In genomic region chr16:84735846-84736586, GRCh38 we compare ENCODE assay signal across 9 cellular contexts. TPM values are rescaled to one million over a fixed set of nuclear protein-coding genes. Genes with fewer than 3 reads are reported as not detected.
A peak's percentile ranks its signal among the peaks of the same experiment; 100 is the strongest.
DNase-seq lines count a peak whose midpoint lies in the region; ATAC-seq and TF ChIP-seq lines count a peak whose summit lies in the region.
"Had no signal": no experiment of that assay in that cellular context is flagged by ENCODE, and none has a peak within 500 bp of the region (broad histone marks: within the 10 kb centered on the region; RNA-seq: fewer than 3 reads in every experiment).

No MANE protein-coding gene starts in this region.

- no peak for TF ChIP-seq POLR2A in uterus (IDR thresholded peaks at IDR 0.05)

- H3K4me3 ChIP-seq in uterus = no peak overlapping the region

- ATAC-seq in activated CD4-positive, alpha-beta T cell treated with anti-CD3 and anti-CD28 coated beads for 36 hours = peak; percentile 12

- no peaks in the 10 kb centered on the region for H3K27me3 Mint-ChIP-seq in activated CD4-positive, alpha-beta T cell treated with anti-CD3 and anti-CD28 coated beads for 36 hours
- H3K27me3 Mint-ChIP-seq in endothelial cell (ENCODE audit: unreplicated experiment) = peaks cover 2% of the 10 kb centered on the region

- peaks cover 4 to 13% of the 10 kb centered on the region in 2 donors for H3K4me1 ChIP-seq in uterus

- no peaks in the 10 kb centered on the region for H3K9me3 ChIP-seq in uterus

- no peak overlapping the region for H3K4me3 Mint-ChIP-seq in activated CD4-positive, alpha-beta T cell treated with anti-CD3 and anti-CD28 coated beads for 36 hours
- peak overlapping the region; percentile 58 for H3K4me3 Mint-ChIP-seq in endothelial cell (ENCODE audit: unreplicated experiment)

- H3K9me3 Mint-ChIP-seq in activated CD4-positive, alpha-beta T cell treated with anti-CD3 and anti-CD28 coated beads for 36 hours (ENCODE audit: low read depth) = no peaks in the 10 kb centered on the region
- no peaks in the 10 kb centered on the region for H3K9me3 Mint-ChIP-seq in endothelial cell (ENCODE audit: unreplicated experiment)

- CTCF ChIA-PET in activated CD4-positive, alpha-beta T cell treated with anti-CD3 and anti-CD28 coated beads for 36 hours (lab: Charles Lee) = interaction anchor here (0.7 to 7.1 kb wide), 9 partner anchors 10 to 236 kb away, joined by 3 to 74 read pairs (median 4); no protein-coding TSS in a partner anchor

- peaks cover 24% of the 10 kb centered on the region for H3K36me3 Mint-ChIP-seq in activated CD4-positive, alpha-beta T cell treated with anti-CD3 and anti-CD28 coated beads for 36 hours (ENCODE audit: low read depth)
- peaks cover 5% of the 10 kb centered on the region for H3K36me3 Mint-ChIP-seq in endothelial cell (ENCODE audit: low read depth, unreplicated experiment)

- no peak for TF ChIP-seq CTCF in endothelial cell (IDR thresholded peaks at IDR 0.05; ENCODE audit: unreplicated experiment)
- TF ChIP-seq CTCF in uterus (IDR thresholded peaks at IDR 0.05) = peak in 1 of 4 experiments; percentile 6

- no peaks in the 10 kb centered on the region for H3K36me3 ChIP-seq in uterus

- peak; percentile 10 for DNase-seq in stimulated activated CD8-positive, alpha-beta memory T cell treated with anti-CD3 and anti-CD28 coated beads, Interleukin-12 subunit alpha, Interleukin-12 subunit beta, amount 100 ng/mL, for 1 hour (ENCODE audit: low read depth)
- no peak for DNase-seq in stimulated activated CD8-positive, alpha-beta memory T cell treated with anti-CD3 and anti-CD28 coated beads, Interleukin-4, amount 100 ng/mL, for 48 hours
- peak; percentile 39 for DNase-seq in activated CD4-positive, alpha-beta T cell treated with anti-CD3 and anti-CD28 coated beads for 36 hours
- DNase-seq in endothelial cell (ENCODE audit: low spot score) (no peak), uterus (no peak), AG20443 (ENCODE audit: low spot score) (no peak), globus pallidus (ENCODE audit: low spot score) (no peak)
- no peak for DNase-seq in effector CD4-positive, alpha-beta T cell
- DNase-seq: Karpas-422 had no signal

- POLR2A ChIA-PET in activated CD4-positive, alpha-beta T cell treated with anti-CD3 and anti-CD28 coated beads for 36 hours (lab: Charles Lee) = interaction anchor here (0.7 kb wide), 1 partner anchor 84 kb away, joined by 5 read pairs; no protein-coding TSS in a partner anchor

- H3K4me1 Mint-ChIP-seq in activated CD4-positive, alpha-beta T cell treated with anti-CD3 and anti-CD28 coated beads for 36 hours = peaks cover 54% of the 10 kb centered on the region
- H3K4me1 Mint-ChIP-seq in endothelial cell (ENCODE audit: unreplicated experiment) = peaks cover 21% of the 10 kb centered on the region

- H3K27ac Mint-ChIP-seq in activated CD4-positive, alpha-beta T cell treated with anti-CD3 and anti-CD28 coated beads for 36 hours = peak overlapping the region; percentile 24
- peak overlapping the region; percentile 68 for H3K27ac Mint-ChIP-seq in endothelial cell (ENCODE audit: unreplicated experiment)

- H3K27me3 ChIP-seq in uterus = no peaks in the 10 kb centered on the region

- intact Hi-C loops in activated CD4-positive, alpha-beta T cell treated with anti-CD3 and anti-CD28 coated beads for 36 hours (cut with DNase I, micrococcal nuclease) = loop anchor here in 1 of 2 experiments (5.0 kb wide), 1 partner anchor 34 kb away; no protein-coding TSS in a partner anchor
- intact Hi-C loops in uterus (cut with DNase I; ENCODE audit: low total_unique reads) = no loop called here

- peak overlapping the region; percentile 51 to 65 for H3K27ac ChIP-seq in uterus

RNA-seq across cellular contexts. Expression of gene USP10, which starts 36.2 kb away (rescaled TPM):
- total RNA-seq in activated CD4-positive, alpha-beta T cell treated with anti-CD3 and anti-CD28 coated beads for 36 hours = 100 to 1,000 TPM; 117 to 133 TPM
- total RNA-seq in endothelial cell (ENCODE audit: unreplicated experiment) = 81.2 TPM
- total RNA-seq in uterus = 10 to 100 TPM; 12.6 to 83.3 (median 44.2) TPM

Comparison
In these comparisons a context has a peak if more than half of its experiments do, and no peak if none do; other contexts are left out.
1. DNase-seq: peak in stimulated activated CD8-positive, alpha-beta memory T cell treated with anti-CD3 and anti-CD28 coated beads, Interleukin-12 subunit alpha, Interleukin-12 subunit beta, amount 100 ng/mL, for 1 hour (single experiment) and activated CD4-positive, alpha-beta T cell treated with anti-CD3 and anti-CD28 coated beads for 36 hours (single experiment); none in stimulated activated CD8-positive, alpha-beta memory T cell treated with anti-CD3 and anti-CD28 coated beads, Interleukin-4, amount 100 ng/mL, for 48 hours (single experiment), endothelial cell (single experiment), uterus (0 of 2), effector CD4-positive, alpha-beta T cell (single experiment), AG20443 (single experiment) and globus pallidus (single experiment).